9 cellular contexts compared by ENCODE assay signal in genomic region chr4:1793940-1794808, GRCh38. TPM values are rescaled to one million over a fixed set of nuclear protein-coding genes. Genes with fewer than 3 reads are reported as not detected.
DNase-seq lines count a peak whose midpoint lies in the region; ATAC-seq and TF ChIP-seq lines count a peak whose summit lies in the region.
"Had no signal": no experiment of that assay in that cellular context is flagged by ENCODE, and none has a peak within 500 bp of the region (broad histone marks: within the 10 kb centered on the region; RNA-seq: fewer than 3 reads in every experiment).

No MANE protein-coding gene starts in this region.

- peak overlapping the region; percentile 85 for H3K23ac ChIP-seq in neuronal stem cell (ENCODE audit: low read depth, low read length, poor library complexity)

- peaks cover 14% of the 10 kb centered on the region for H3K4me1 ChIP-seq in CD8-positive, alpha-beta T cell (ENCODE audit: insufficient read depth, low read length)
- peaks cover 9% of the 10 kb centered on the region for H3K4me1 ChIP-seq in KMS-11 (ENCODE audit: low read depth, poor library complexity, severe bottlenecking)
- H3K4me1 ChIP-seq in neuronal stem cell (ENCODE audit: control insufficient read depth in 2 of 2, insufficient read depth in 1 of 2, low read depth in 1 of 2, low read length in 2 of 2) = peaks cover 12 to 19% of the 10 kb centered on the region in 2 donors

- peaks cover 15% of the 10 kb centered on the region for H3K79me1 ChIP-seq in neuronal stem cell (ENCODE audit: low read depth, low read length)

- peak overlapping the region; percentile 43 for H4K8ac ChIP-seq in neuronal stem cell (ENCODE audit: low read depth, low read length)

- H3K4me3 ChIP-seq in CD8-positive, alpha-beta T cell (ENCODE audit: low read depth, low read length) = peak overlapping the region; percentile 15
- H3K4me3 ChIP-seq in KMS-11 (IDR thresholded peaks at IDR 0.05; ENCODE audit: insufficient read depth, low read depth, low read length) = no peak overlapping the region
- H3K4me3 ChIP-seq in neuronal stem cell (ENCODE audit: low read length in 2 of 2) = peak overlapping the region; percentile 64 to 88

- intact Hi-C loops in CD8-positive, alpha-beta T cell (cut with DNase I, micrococcal nuclease) = no loop called here

- CTCF ChIA-PET in CD8-positive, alpha-beta T cell (lab: Charles Lee) = interaction anchor here (0.8 to 1.2 kb wide), 2 partner anchors 16 to 104 kb away, joined by 3 read pairs; no protein-coding TSS in a partner anchor

- peak overlapping the region; percentile 97 for H3K18ac ChIP-seq in neuronal stem cell (ENCODE audit: low read length)

- peak overlapping the region; percentile 99 for H3K14ac ChIP-seq in neuronal stem cell (ENCODE audit: low read length)

- H2AFZ ChIP-seq in KMS-11 (ENCODE audit: low read depth) (no peak overlapping the region), neuronal stem cell (ENCODE audit: low read length) (peak overlapping the region; percentile 73)

- H3K4ac ChIP-seq in neuronal stem cell (ENCODE audit: low read length) = peak overlapping the region; percentile 76

- no peak for TF ChIP-seq CTCF in CD8-positive, alpha-beta T cell (IDR thresholded peaks at IDR 0.05)
- TF ChIP-seq CTCF in KMS-11 (conservative IDR thresholded peaks at IDR 0.05; ENCODE audit: low read depth, low read length) (no peak), glutamatergic neuron (IDR thresholded peaks at IDR 0.05; ENCODE audit: partially characterized antibody, unreplicated experiment) (no peak)

- DNase-seq in CD8-positive, alpha-beta T cell = no peak
- DNase-seq in effector memory CD8-positive, alpha-beta T cell = no peak
- DNase-seq in neuronal stem cell (ENCODE audit: low spot score) (no peak), glutamatergic neuron (no peak), iPS-NIHi7 (ENCODE audit: extremely low spot score) (no peak)
- DNase-seq: NCI-H446 had no signal

- no peaks in the 10 kb centered on the region for H3K36me3 Mint-ChIP-seq in CD8-positive, alpha-beta T cell
- peaks cover 5% of the 10 kb centered on the region for H3K36me3 Mint-ChIP-seq in effector memory CD8-positive, alpha-beta T cell (ENCODE audit: insufficient read depth)
- H3K36me3 Mint-ChIP-seq in glutamatergic neuron (ENCODE audit: unreplicated experiment) = no peaks in the 10 kb centered on the region

- H3K9ac ChIP-seq in KMS-11 (peak overlapping the region; percentile 96), neuronal stem cell (ENCODE audit: low read depth, low read length, poor library complexity) (peak overlapping the region; percentile 90)

- H2BK12ac ChIP-seq in neuronal stem cell (ENCODE audit: low read length) = peak overlapping the region; percentile 94

- H3K9me3 Mint-ChIP-seq in CD8-positive, alpha-beta T cell = no peaks in the 10 kb centered on the region
- no peaks in the 10 kb centered on the region for H3K9me3 Mint-ChIP-seq in effector memory CD8-positive, alpha-beta T cell
- H3K9me3 Mint-ChIP-seq in glutamatergic neuron (ENCODE audit: unreplicated experiment) = peaks cover 2% of the 10 kb centered on the region

- H3K79me2 ChIP-seq in KMS-11 (ENCODE audit: insufficient read depth, low read depth) = peaks cover 26% of the 10 kb centered on the region; the same call in 1 of the 2 replicates

- no peaks in the 10 kb centered on the region for H3K36me3 ChIP-seq in CD8-positive, alpha-beta T cell (ENCODE audit: insufficient read depth, low read length)
- H3K36me3 ChIP-seq in KMS-11 (ENCODE audit: insufficient read depth) = peaks cover 3% of the 10 kb centered on the region; the same call in 1 of the 2 replicates
- H3K36me3 ChIP-seq in neuronal stem cell (replicated peaks in 1 of 2; ENCODE audit: control insufficient read depth in 2 of 2, insufficient read depth in 2 of 2, low read length in 2 of 2) = no peaks in the 10 kb centered on the region

- POLR2A ChIA-PET in CD8-positive, alpha-beta T cell (lab: Charles Lee) = interaction anchor here (0.5 to 0.6 kb wide), 2 partner anchors 23 to 1718 kb away, joined by 3 read pairs; no protein-coding TSS in a partner anchor

- H2BK5ac ChIP-seq in neuronal stem cell (ENCODE audit: low read length) = no peak overlapping the region

- H3K27ac Mint-ChIP-seq in CD8-positive, alpha-beta T cell = no peak overlapping the region
- H3K27ac Mint-ChIP-seq in effector memory CD8-positive, alpha-beta T cell = no peak overlapping the region
- H3K27ac Mint-ChIP-seq in glutamatergic neuron (ENCODE audit: unreplicated experiment) = no peak overlapping the region

- H3K4me3 Mint-ChIP-seq in CD8-positive, alpha-beta T cell = no peak overlapping the region
- H3K4me3 Mint-ChIP-seq in effector memory CD8-positive, alpha-beta T cell = peak overlapping the region; percentile 8 to 17
- no peak overlapping the region for H3K4me3 Mint-ChIP-seq in glutamatergic neuron (ENCODE audit: unreplicated experiment)

- H3K4me2 ChIP-seq in KMS-11 (no peak overlapping the region; the same call in 1 of the 2 replicates), neuronal stem cell (ENCODE audit: insufficient read depth, low read length, poor library complexity, severe bottlenecking) (peak overlapping the region; percentile 94)

- no peak for ATAC-seq in CD8-positive, alpha-beta T cell
- no peak for ATAC-seq in effector memory CD8-positive, alpha-beta T cell (replicated peaks)
- ATAC-seq in GM21619 (IDR thresholded peaks at IDR 0.05; ENCODE audit: unreplicated experiment) (no peak), GM21390 (IDR thresholded peaks at IDR 0.05; ENCODE audit: unreplicated experiment) (no peak)

- H2BK120ac ChIP-seq in neuronal stem cell (ENCODE audit: low read depth, low read length) = peak overlapping the region; percentile 81

- no peaks in the 10 kb centered on the region for H4K20me1 ChIP-seq in KMS-11 (ENCODE audit: insufficient read depth)

- H3K27me3 Mint-ChIP-seq in CD8-positive, alpha-beta T cell (ENCODE audit: low read depth) = peaks cover 18% of the 10 kb centered on the region
- H3K27me3 Mint-ChIP-seq in effector memory CD8-positive, alpha-beta T cell = peaks cover 14 to 50% of the 10 kb centered on the region in 2 donors
- peaks cover 16% of the 10 kb centered on the region for H3K27me3 Mint-ChIP-seq in glutamatergic neuron (ENCODE audit: unreplicated experiment)

- WGBS in neuronal stem cell (ENCODE audit: extremely low coverage in 2 of 2, insufficient read length in 2 of 2, insufficient replicate concordance in 1 of 2), 2 donors = no CpG with 5 or more reads among the region's 101 CpGs

- H3K27ac ChIP-seq in CD8-positive, alpha-beta T cell (ENCODE audit: low read depth, low read length) = no peak overlapping the region
- peak overlapping the region; percentile 98 for H3K27ac ChIP-seq in KMS-11
- H3K27ac ChIP-seq in neuronal stem cell (replicated peaks; ENCODE audit: low read length) = no peak overlapping the region

- H3K4me1 Mint-ChIP-seq in CD8-positive, alpha-beta T cell (ENCODE audit: low read depth) = no peaks in the 10 kb centered on the region
- no peaks in the 10 kb centered on the region for H3K4me1 Mint-ChIP-seq in effector memory CD8-positive, alpha-beta T cell (ENCODE audit: low read depth in 2 of 2)
- H3K4me1 Mint-ChIP-seq in glutamatergic neuron (ENCODE audit: low read depth, unreplicated experiment) = no peaks in the 10 kb centered on the region

- H3K27me3 ChIP-seq in CD8-positive, alpha-beta T cell (ENCODE audit: insufficient read depth, low read length) = peaks cover 19% of the 10 kb centered on the region
- H3K27me3 ChIP-seq in KMS-11 (ENCODE audit: insufficient read depth, low read depth) (peaks cover 6% of the 10 kb centered on the region), neuronal stem cell (ENCODE audit: control insufficient read depth in 3 of 3, insufficient read depth in 3 of 3, low read depth in 1 of 3, low read length in 3 of 3) (peaks cover 11 to 41% (median 39%) of the 10 kb centered on the region in 3 experiments)

- H2BK15ac ChIP-seq in neuronal stem cell (ENCODE audit: low read length) = peak overlapping the region; percentile 98

- peak overlapping the region; percentile 90 for H2AK5ac ChIP-seq in neuronal stem cell (ENCODE audit: low read depth, low read length)

- no peaks in the 10 kb centered on the region for H3K9me3 ChIP-seq in CD8-positive, alpha-beta T cell (ENCODE audit: low read length)
- H3K9me3 ChIP-seq in neuronal stem cell (replicated peaks in 1 of 2; ENCODE audit: control insufficient read depth in 2 of 2, insufficient read depth in 1 of 2, low read depth in 1 of 2, low read length in 2 of 2) = peaks cover 0 to 2% of the 10 kb centered on the region in 2 donors

- no peak overlapping the region for H4K91ac ChIP-seq in neuronal stem cell (ENCODE audit: low read depth, low read length, poor library complexity)

RNA-seq across cellular contexts. Expression of gene FGFR3, which starts 1.1 kb away (rescaled TPM):
- not detected for total RNA-seq in CD8-positive, alpha-beta T cell
- polyA plus RNA-seq in neuronal stem cell (2013, experiment 1 of 2) = 7.2 TPM
- polyA plus RNA-seq in neuronal stem cell (2013, experiment 2 of 2) = 7.6 TPM
- total RNA-seq in glutamatergic neuron (ENCODE audit: unreplicated experiment) = 11.3 TPM

Comparison
In these comparisons a context has a peak if more than half of its experiments do, and no peak if none do; other contexts are left out.
1. H3K4me3 Mint-ChIP-seq: peak in effector memory CD8-positive, alpha-beta T cell (2 of 2); none in CD8-positive, alpha-beta T cell (single experiment) and glutamatergic neuron (single experiment).
2. RNA of gene FGFR3, which starts 1.1 kb away (total RNA-seq): 11.3 TPM in glutamatergic neuron (single experiment); not detected in CD8-positive, alpha-beta T cell; every median in the first group is over 10 times any median in the second.